Comparison of ENCODE assay signal across 32 cellular contexts in genomic region chr10:5526691-5527331, GRCh38. TPM values are rescaled to one million over a fixed set of nuclear protein-coding genes. Genes with fewer than 3 reads are reported as not detected.
DNase-seq lines count a peak whose midpoint lies in the region; ATAC-seq and TF ChIP-seq lines count a peak whose summit lies in the region.
"Had no signal": no experiment of that assay in that cellular context is flagged by ENCODE, and none has a peak within 500 bp of the region (broad histone marks: within the 10 kb centered on the region; RNA-seq: fewer than 3 reads in every experiment).

No MANE protein-coding gene starts in this region.

- no peaks in the 10 kb centered on the region for H3K36me3 Mint-ChIP-seq in activated CD4-positive, alpha-beta memory T cell treated with anti-CD3 and anti-CD28 coated beads for 36 hours
- no peaks in the 10 kb centered on the region for H3K36me3 Mint-ChIP-seq in activated CD4-positive, alpha-beta memory T cell treated with anti-CD3 and anti-CD28 coated beads, Interleukin-2, amount 10 ng/mL, durations not matched to agents 7 days and 5 days (ENCODE audit: low read depth)
- H3K36me3 Mint-ChIP-seq in type B pancreatic cell = no peaks in the 10 kb centered on the region
- H3K36me3 Mint-ChIP-seq: activated naive CD4-positive, alpha-beta T cell treated with anti-CD3 and anti-CD28 coated beads, Interleukin-2, amount 10 ng/mL, durations not matched to agents 7 days and 5 days; T-cell; WTC11 had no signal

- H3K27ac ChIP-seq in RWPE1 (peak overlapping the region; percentile 84), stomach (no peak overlapping the region)
- H3K27ac ChIP-seq: body of pancreas had no signal

- H3K4me1 ChIP-seq in stomach = peaks cover 0 to 30% (median 0%) of the 10 kb centered on the region in 4 donors

- no peaks in the 10 kb centered on the region for H3K4me1 Mint-ChIP-seq in activated CD4-positive, alpha-beta memory T cell treated with anti-CD3 and anti-CD28 coated beads for 36 hours (ENCODE audit: low read depth)
- no peaks in the 10 kb centered on the region for H3K4me1 Mint-ChIP-seq in activated CD4-positive, alpha-beta memory T cell treated with anti-CD3 and anti-CD28 coated beads, Interleukin-2, amount 10 ng/mL, durations not matched to agents 7 days and 5 days
- H3K4me1 Mint-ChIP-seq in type B pancreatic cell (ENCODE audit: unreplicated experiment) = peaks cover 13% of the 10 kb centered on the region
- H3K4me1 Mint-ChIP-seq: activated naive CD4-positive, alpha-beta T cell treated with anti-CD3 and anti-CD28 coated beads, Interleukin-2, amount 10 ng/mL, durations not matched to agents 7 days and 5 days; T-cell had no signal

- H3K27ac Mint-ChIP-seq in activated CD4-positive, alpha-beta memory T cell treated with anti-CD3 and anti-CD28 coated beads for 36 hours = no peak overlapping the region
- H3K27ac Mint-ChIP-seq in activated CD4-positive, alpha-beta memory T cell treated with anti-CD3 and anti-CD28 coated beads, Interleukin-2, amount 10 ng/mL, durations not matched to agents 7 days and 5 days = no peak overlapping the region
- H3K27ac Mint-ChIP-seq in type B pancreatic cell = no peak overlapping the region
- H3K27ac Mint-ChIP-seq: activated naive CD4-positive, alpha-beta T cell treated with anti-CD3 and anti-CD28 coated beads, Interleukin-2, amount 10 ng/mL, durations not matched to agents 7 days and 5 days; activated T-helper 1 cell treated with anti-CD3 and anti-CD28 coated beads, Interleukin-12 subunit alpha, Interleukin-12 subunit beta, Interleukin-2, Interleukin-4 antibody, amounts not matched to agents 30 ng/mL and 10 ng/mL and 1 ng/mL, durations not matched to agents 14 hours and 24 hours and 36 hours; T-cell; WTC11 had no signal

- WGBS in stomach, 5 donors = 86 to 90% (median 89%) methylated on average over 8 of the region's 8 CpGs

- intact Hi-C loops in activated CD4-positive, alpha-beta memory T cell treated with anti-CD3 and anti-CD28 coated beads for 36 hours (cut with micrococcal nuclease) = no loop called here
- intact Hi-C loops in stomach (cut with DNase I; ENCODE audit: low total_unique reads) = no loop called here

- POLR2A ChIA-PET in activated CD4-positive, alpha-beta memory T cell treated with anti-CD3 and anti-CD28 coated beads for 36 hours (lab: Charles Lee) = no interaction called here
- POLR2A ChIA-PET in activated CD4-positive, alpha-beta memory T cell treated with anti-CD3 and anti-CD28 coated beads, Interleukin-2, amount 10 ng/mL, durations not matched to agents 7 days and 5 days (lab: Charles Lee) = no interaction called here
- POLR2A ChIA-PET in RWPE1 (lab: Yijun Ruan, JAX; ENCODE audit: low non-redundant PET) = no interaction called here

- H3K36me3 ChIP-seq in stomach = no peaks in the 10 kb centered on the region

- peak; percentile 3 for DNase-seq in activated CD4-positive, alpha-beta memory T cell treated with anti-CD3 and anti-CD28 coated beads for 36 hours
- DNase-seq in activated CD4-positive, alpha-beta memory T cell treated with anti-CD3 and anti-CD28 coated beads, Interleukin-2, amount 10 ng/mL, durations not matched to agents 7 days and 5 days = no peak
- DNase-seq in RWPE1 (ENCODE audit: low spot score) (no peak), left lobe of liver (ENCODE audit: low spot score) (peak; percentile 40), stomach (peak; percentile 13), NCI-H1436 treated with DMSO at 0.1 percent for 48 hours (lab: John Stamatoyannopoulos, UW) (no peak), SKM-1 treated with dmso at 0.1 percent for 144 hours (lab: John Stamatoyannopoulos, UW; ENCODE audit: unreplicated experiment) (no peak), type B pancreatic cell (ENCODE audit: extremely low spot score, unreplicated experiment) (no peak)
- DNase-seq: activated CD4-positive, alpha-beta T cell treated with anti-CD3 and anti-CD28 coated beads, Interleukin-2, amount 50 U/mL, for 1 hour; activated naive CD4-positive, alpha-beta T cell treated with anti-CD3 and anti-CD28 coated beads, Interleukin-2, amount 10 ng/mL, durations not matched to agents 7 days and 5 days; cerebellar nuclear complex; DND-41; GF-D8; HCEC 1CT; hippocampal formation; Karpas-422; mesendoderm; NCI-H146; NCI-H2107; NCI-H446; NCI-H774; right cardiac atrium; stimulated activated CD4-positive, alpha-beta T cell treated with anti-CD3 and anti-CD28 coated beads, Interleukin-12 subunit alpha, Interleukin-12 subunit beta, amount 100 ng/mL, for 4 hours; stimulated activated CD4-positive, alpha-beta T cell treated with anti-CD3 and anti-CD28 coated beads, Interleukin-2, amount 100 ng/mL, for 48 hours; T-cell had no signal

- no peak overlapping the region for H3K4me3 Mint-ChIP-seq in activated CD4-positive, alpha-beta memory T cell treated with anti-CD3 and anti-CD28 coated beads for 36 hours
- H3K4me3 Mint-ChIP-seq in activated CD4-positive, alpha-beta memory T cell treated with anti-CD3 and anti-CD28 coated beads, Interleukin-2, amount 10 ng/mL, durations not matched to agents 7 days and 5 days = no peak overlapping the region
- no peak overlapping the region for H3K4me3 Mint-ChIP-seq in type B pancreatic cell
- H3K4me3 Mint-ChIP-seq: activated naive CD4-positive, alpha-beta T cell treated with anti-CD3 and anti-CD28 coated beads, Interleukin-2, amount 10 ng/mL, durations not matched to agents 7 days and 5 days; activated T-helper 1 cell treated with anti-CD3 and anti-CD28 coated beads, Interleukin-12 subunit alpha, Interleukin-12 subunit beta, Interleukin-2, Interleukin-4 antibody, amounts not matched to agents 30 ng/mL and 10 ng/mL and 1 ng/mL, durations not matched to agents 14 hours and 24 hours and 36 hours; neural crest cell; T-cell; WTC11 had no signal

- H3K27me3 ChIP-seq in stomach = no peaks in the 10 kb centered on the region
- H3K27me3 ChIP-seq: body of pancreas had no signal

- no peak for TF ChIP-seq POLR2A in stomach (IDR thresholded peaks at IDR 0.05)

- H3K4me3 ChIP-seq in stomach = no peak overlapping the region
- H3K4me3 ChIP-seq: body of pancreas had no signal

- no peaks in the 10 kb centered on the region for H3K27me3 Mint-ChIP-seq in activated CD4-positive, alpha-beta memory T cell treated with anti-CD3 and anti-CD28 coated beads for 36 hours
- H3K27me3 Mint-ChIP-seq in activated CD4-positive, alpha-beta memory T cell treated with anti-CD3 and anti-CD28 coated beads, Interleukin-2, amount 10 ng/mL, durations not matched to agents 7 days and 5 days = peaks cover 4% of the 10 kb centered on the region
- H3K27me3 Mint-ChIP-seq in type B pancreatic cell = no peaks in the 10 kb centered on the region

- TF ChIP-seq CTCF in RWPE1 (conservative IDR thresholded peaks at IDR 0.05; ENCODE audit: low read depth) (no peak), stomach (IDR thresholded peaks at IDR 0.05) (no peak), type B pancreatic cell (conservative IDR thresholded peaks at IDR 0.05) (no peak)

- H3K9me3 ChIP-seq in stomach = no peaks in the 10 kb centered on the region
- H3K9me3 ChIP-seq: body of pancreas had no signal

- H3K9me3 Mint-ChIP-seq in activated CD4-positive, alpha-beta memory T cell treated with anti-CD3 and anti-CD28 coated beads for 36 hours = no peaks in the 10 kb centered on the region
- no peaks in the 10 kb centered on the region for H3K9me3 Mint-ChIP-seq in activated CD4-positive, alpha-beta memory T cell treated with anti-CD3 and anti-CD28 coated beads, Interleukin-2, amount 10 ng/mL, durations not matched to agents 7 days and 5 days
- no peaks in the 10 kb centered on the region for H3K9me3 Mint-ChIP-seq in type B pancreatic cell
- H3K9me3 Mint-ChIP-seq: activated naive CD4-positive, alpha-beta T cell treated with anti-CD3 and anti-CD28 coated beads, Interleukin-2, amount 10 ng/mL, durations not matched to agents 7 days and 5 days; activated T-helper 1 cell treated with anti-CD3 and anti-CD28 coated beads, Interleukin-12 subunit alpha, Interleukin-12 subunit beta, Interleukin-2, Interleukin-4 antibody, amounts not matched to agents 30 ng/mL and 10 ng/mL and 1 ng/mL, durations not matched to agents 14 hours and 24 hours and 36 hours; T-cell had no signal

- no peak for TF ChIP-seq EP300 in stomach (IDR thresholded peaks at IDR 0.05)

- ATAC-seq in left lobe of liver = no peak
- ATAC-seq: body of pancreas, right cardiac atrium, T-cell, WTC11 had no signal

- CTCF ChIA-PET in activated CD4-positive, alpha-beta memory T cell treated with anti-CD3 and anti-CD28 coated beads for 36 hours (lab: Charles Lee) = interaction anchor here (1.0 kb wide), 1 partner anchor 96 kb away, joined by 4 read pairs; no protein-coding TSS in a partner anchor
- CTCF ChIA-PET in activated CD4-positive, alpha-beta memory T cell treated with anti-CD3 and anti-CD28 coated beads, Interleukin-2, amount 10 ng/mL, durations not matched to agents 7 days and 5 days (lab: Charles Lee) = no interaction called here
- CTCF ChIA-PET in RWPE1 (lab: Yijun Ruan, JAX) = no interaction called here

RNA-seq across cellular contexts. Expression of gene CALML3, which starts 2.0 kb away (rescaled TPM):
- total RNA-seq in activated CD4-positive, alpha-beta memory T cell treated with anti-CD3 and anti-CD28 coated beads for 36 hours = not detected
- total RNA-seq in activated CD4-positive, alpha-beta memory T cell treated with anti-CD3 and anti-CD28 coated beads, Interleukin-2, amount 10 ng/mL, durations not matched to agents 7 days and 5 days = not detected
- total RNA-seq in left lobe of liver (not detected), stomach (not detected), type B pancreatic cell (ENCODE audit: low replicate concordance) (not detected in 2 replicates)
- polyA plus RNA-seq in stomach = 10 to 100 TPM in 1 of 3 donors, under 1 TPM in 1, not detected in 1; 0.46 to 64.6 TPM
- total RNA-seq: activated T-helper 1 cell treated with anti-CD3 and anti-CD28 coated beads, Interleukin-12 subunit alpha, Interleukin-12 subunit beta, Interleukin-2, Interleukin-4 antibody, amounts not matched to agents 30 ng/mL and 10 ng/mL and 1 ng/mL, durations not matched to agents 14 hours and 24 hours and 36 hours; body of pancreas; endothelial cell of umbilical vein; neural crest cell; right cardiac atrium; T-cell; ureter; WTC11 had no signal
- polyA plus RNA-seq: endothelial cell of umbilical vein, right cardiac atrium had no signal

RNA-seq across cellular contexts. Expression of gene CALML5, which starts 27.4 kb away (rescaled TPM):
- total RNA-seq in activated CD4-positive, alpha-beta memory T cell treated with anti-CD3 and anti-CD28 coated beads for 36 hours = not detected
- total RNA-seq in activated CD4-positive, alpha-beta memory T cell treated with anti-CD3 and anti-CD28 coated beads, Interleukin-2, amount 10 ng/mL, durations not matched to agents 7 days and 5 days = not detected
- total RNA-seq in left lobe of liver = not detected
- under 1 TPM in 1 of 5 donors, not detected in 4; 0.92 TPM for total RNA-seq in stomach
- 10 to 100 TPM in 1 of 3 donors, 1 to 10 TPM in 1, not detected in 1; 2.4 to 16.2 TPM for polyA plus RNA-seq in stomach
- total RNA-seq in type B pancreatic cell (ENCODE audit: low replicate concordance) = not detected in 2 replicates
- total RNA-seq: activated T-helper 1 cell treated with anti-CD3 and anti-CD28 coated beads, Interleukin-12 subunit alpha, Interleukin-12 subunit beta, Interleukin-2, Interleukin-4 antibody, amounts not matched to agents 30 ng/mL and 10 ng/mL and 1 ng/mL, durations not matched to agents 14 hours and 24 hours and 36 hours; body of pancreas; dorsolateral prefrontal cortex; endothelial cell of umbilical vein; neural crest cell; right cardiac atrium; T-cell; ureter; WTC11 had no signal
- polyA plus RNA-seq: endothelial cell of umbilical vein, right cardiac atrium had no signal

Comparison
In these comparisons a context has a peak if more than half of its experiments do, and no peak if none do; other contexts are left out.
1. DNase-seq: peak in activated CD4-positive, alpha-beta memory T cell treated with anti-CD3 and anti-CD28 coated beads for 36 hours (single experiment), left lobe of liver (single experiment) and stomach (single experiment); none in activated CD4-positive, alpha-beta memory T cell treated with anti-CD3 and anti-CD28 coated beads, Interleukin-2, amount 10 ng/mL, durations not matched to agents 7 days and 5 days (single experiment), RWPE1 (single experiment), NCI-H1436 treated with DMSO at 0.1 percent for 48 hours (single experiment), SKM-1 treated with dmso at 0.1 percent for 144 hours (single experiment) and type B pancreatic cell (single experiment).